In genomic region chr5:124718376-124718775, GRCh38 we compare ENCODE assay signal across 11 cellular contexts. TPM values are rescaled to one million over a fixed set of nuclear protein-coding genes. Genes with fewer than 3 reads are reported as not detected.
DNase-seq lines count a peak whose midpoint lies in the region; ATAC-seq and TF ChIP-seq lines count a peak whose summit lies in the region.
"Had no signal": no experiment of that assay in that cellular context is flagged by ENCODE, and none has a peak within 500 bp of the region (broad histone marks: within the 10 kb centered on the region; RNA-seq: fewer than 3 reads in every experiment).

No MANE protein-coding gene starts in this region.

- TF ChIP-seq CTCF in sigmoid colon (IDR thresholded peaks at IDR 0.05): no peak
- TF ChIP-seq CTCF in brain microvascular endothelial cell (IDR thresholded peaks at IDR 0.05; ENCODE audit: low read depth, low read length, missing control alignments): no peak

- H3K4me1 ChIP-seq in HUES48 (ENCODE audit: control insufficient read depth, insufficient read depth, low read length) (peaks cover 48% of the 10 kb centered on the region), sigmoid colon (peaks cover 0 to 55% (median 47%) of the 10 kb centered on the region in 4 donors)

- no peak overlapping the region for H3K9ac ChIP-seq in HUES48 (ENCODE audit: low read depth, low read length)

- intact Hi-C loops in sigmoid colon (cut with DNase I): no loop called here

- H3K4me3 ChIP-seq in HUES48 (ENCODE audit: low read depth, low read length) (no peak overlapping the region), sigmoid colon (no peak overlapping the region), brain microvascular endothelial cell (ENCODE audit: low read depth, low read length) (no peak overlapping the region)
- H3K4me3 ChIP-seq: Peyer's patch had no signal

- TF ChIP-seq EP300 in sigmoid colon (IDR thresholded peaks at IDR 0.05): no peak

- no peaks in the 10 kb centered on the region for H3K36me3 ChIP-seq in HUES48 (ENCODE audit: control insufficient read depth, insufficient read depth, low read length)
- H3K36me3 ChIP-seq in sigmoid colon: no peaks in the 10 kb centered on the region
- no peaks in the 10 kb centered on the region for H3K36me3 ChIP-seq in brain microvascular endothelial cell (replicated peaks)
- H3K36me3 ChIP-seq: Peyer's patch had no signal

- ATAC-seq in HG02759 (IDR thresholded peaks at IDR 0.05; ENCODE audit: unreplicated experiment) (no peak), GM18870 (IDR thresholded peaks at IDR 0.05; ENCODE audit: unreplicated experiment) (no peak), GM21825 (IDR thresholded peaks at IDR 0.05; ENCODE audit: unreplicated experiment) (no peak)

- 26 to 48% methylated on average over 2 of the region's 2 CpGs for WGBS in sigmoid colon, 2 donors

- no peaks in the 10 kb centered on the region for H3K9me3 ChIP-seq in HUES48 (ENCODE audit: control insufficient read depth, insufficient read depth, low read length)
- no peaks in the 10 kb centered on the region for H3K9me3 ChIP-seq in sigmoid colon
- H3K9me3 ChIP-seq: Peyer's patch had no signal

- in situ Hi-C loops in brain microvascular endothelial cell (cut with HindIII; ENCODE audit: low pct_ligation_motif_present, low sequenced_read_pairs): no loop called here

- DNase-seq in NCI-H748 (lab: John Stamatoyannopoulos, UW; ENCODE audit: unreplicated experiment): peak; percentile 63
- peak; percentile 78 for DNase-seq in epidermal melanocyte (ENCODE audit: insufficient read length, low spot score)
- no peak for DNase-seq in sigmoid colon
- DNase-seq in brain microvascular endothelial cell: no peak
- DNase-seq: activated CD4-positive, alpha-beta T cell treated with anti-CD3 and anti-CD28 coated beads, Interleukin-2, amount 10 ng/mL, durations not matched to agents 7 days and 5 days; DND-41 had no signal

- H3K27me3 ChIP-seq in HUES48 (ENCODE audit: control insufficient read depth, insufficient read depth, low read length) (no peaks in the 10 kb centered on the region), sigmoid colon (no peaks in the 10 kb centered on the region), brain microvascular endothelial cell (replicated peaks) (no peaks in the 10 kb centered on the region)
- H3K27me3 ChIP-seq: Peyer's patch had no signal

- peak overlapping the region; percentile 0 for H3K27ac ChIP-seq in HUES48 (ENCODE audit: low read depth, low read length)
- H3K27ac ChIP-seq in sigmoid colon: peak overlapping the region in 3 of 4 donors; percentile 40 to 49 (median 46)
- H3K27ac ChIP-seq in brain microvascular endothelial cell: no peak overlapping the region

- no peak for TF ChIP-seq POLR2A in sigmoid colon (IDR thresholded peaks at IDR 0.05)

RNA-seq across cellular contexts. Expression of gene ZNF608, which starts 28.1 kb away (rescaled TPM):
- total RNA-seq in sigmoid colon: 10 to 100 TPM; 17.9 to 30.7 (median 24.0) TPM
- 1 to 10 TPM; 5.1 to 9.4 (median 6.6) TPM for polyA plus RNA-seq in sigmoid colon
- total RNA-seq: activated CD4-positive, alpha-beta T cell treated with anti-CD3 and anti-CD28 coated beads, Interleukin-2, amount 10 ng/mL, durations not matched to agents 7 days and 5 days had no signal

Comparison
In these comparisons a context has a peak if more than half of its experiments do, and no peak if none do; other contexts are left out.
1. DNase-seq: peak in NCI-H748 (single experiment) and epidermal melanocyte (single experiment); none in sigmoid colon (single experiment) and brain microvascular endothelial cell (single experiment).